9 cellular contexts compared by ENCODE assay signal in genomic region chr10:132407243-132407746, GRCh38. TPM values are rescaled to one million over a fixed set of nuclear protein-coding genes. Genes with fewer than 3 reads are reported as not detected.
A peak's percentile ranks its signal among the peaks of the same experiment; 100 is the strongest.
DNase-seq lines count a peak whose midpoint lies in the region; ATAC-seq lines count a peak whose summit lies in the region.
"Had no signal": no experiment of that assay in that cellular context is flagged by ENCODE, and none has a peak within 500 bp of the region (broad histone marks: within the 10 kb centered on the region; RNA-seq: fewer than 3 reads in every experiment).

No MANE protein-coding gene starts in this region.

- peaks cover 8% of the 10 kb centered on the region for H3K4me1 Mint-ChIP-seq in activated naive CD8-positive, alpha-beta T cell treated with anti-CD3 and anti-CD28 coated beads, Interleukin-2, amount 10 ng/mL, durations not matched to agents 7 days and 5 days
- peaks cover 8% of the 10 kb centered on the region for H3K4me1 Mint-ChIP-seq in activated CD4-positive, alpha-beta T cell treated with anti-CD3 and anti-CD28 coated beads, Interleukin-2, amount 10 ng/mL, durations not matched to agents 7 days and 5 days

- no peak overlapping the region for H3K4me3 ChIP-seq in iPS-18a (ENCODE audit: low read length)

- CTCF ChIA-PET in activated CD4-positive, alpha-beta T cell treated with anti-CD3 and anti-CD28 coated beads, Interleukin-2, amount 10 ng/mL, durations not matched to agents 7 days and 5 days (lab: Charles Lee) = interaction anchor here (0.8 kb wide), 1 partner anchor 16 kb away, joined by 3 read pairs; no protein-coding TSS in a partner anchor

- H3K27ac Mint-ChIP-seq in activated naive CD8-positive, alpha-beta T cell treated with anti-CD3 and anti-CD28 coated beads, Interleukin-2, amount 10 ng/mL, durations not matched to agents 7 days and 5 days = peak overlapping the region; percentile 70
- H3K27ac Mint-ChIP-seq in activated CD4-positive, alpha-beta T cell treated with anti-CD3 and anti-CD28 coated beads, Interleukin-2, amount 10 ng/mL, durations not matched to agents 7 days and 5 days = no peak overlapping the region

- peak overlapping the region; percentile 91 for H3K27ac ChIP-seq in iPS-18a (ENCODE audit: low read length)

- POLR2A ChIA-PET in activated naive CD8-positive, alpha-beta T cell treated with anti-CD3 and anti-CD28 coated beads, Interleukin-2, amount 10 ng/mL, durations not matched to agents 7 days and 5 days (lab: Charles Lee) = interaction anchor here (1.3 to 1.5 kb wide), 2 partner anchors 10 to 22 kb away, joined by 3 to 4 read pairs; partner anchors contain the start of gene PWWP2B
- POLR2A ChIA-PET in activated CD4-positive, alpha-beta T cell treated with anti-CD3 and anti-CD28 coated beads, Interleukin-2, amount 10 ng/mL, durations not matched to agents 7 days and 5 days (lab: Charles Lee) = no interaction called here

- DNase-seq in DMS53 treated with DMSO at 0.1 percent for 48 hours (lab: John Stamatoyannopoulos, UW; ENCODE audit: unreplicated experiment) = peak; percentile 78
- no peak for DNase-seq in activated naive CD8-positive, alpha-beta T cell treated with anti-CD3 and anti-CD28 coated beads, Interleukin-2, amount 10 ng/mL, durations not matched to agents 7 days and 5 days
- no peak for DNase-seq in sciatic nerve (ENCODE audit: low spot score)
- no peak for DNase-seq in GM19238 (ENCODE audit: insufficient read length, low spot score)
- DNase-seq in activated CD4-positive, alpha-beta T cell treated with anti-CD3 and anti-CD28 coated beads, Interleukin-2, amount 10 ng/mL, durations not matched to agents 7 days and 5 days = no peak
- DNase-seq: NCI-H1105 had no signal

- no peaks in the 10 kb centered on the region for H3K27me3 Mint-ChIP-seq in activated naive CD8-positive, alpha-beta T cell treated with anti-CD3 and anti-CD28 coated beads, Interleukin-2, amount 10 ng/mL, durations not matched to agents 7 days and 5 days
- H3K27me3 Mint-ChIP-seq in activated CD4-positive, alpha-beta T cell treated with anti-CD3 and anti-CD28 coated beads, Interleukin-2, amount 10 ng/mL, durations not matched to agents 7 days and 5 days = no peaks in the 10 kb centered on the region

- peaks cover 26% of the 10 kb centered on the region for H3K4me1 ChIP-seq in iPS-18a (ENCODE audit: control insufficient read depth, low read depth, low read length)

- intact Hi-C loops in sciatic nerve (cut with DNase I) = no loop called here

- peaks cover 1% of the 10 kb centered on the region for H3K36me3 Mint-ChIP-seq in activated naive CD8-positive, alpha-beta T cell treated with anti-CD3 and anti-CD28 coated beads, Interleukin-2, amount 10 ng/mL, durations not matched to agents 7 days and 5 days
- H3K36me3 Mint-ChIP-seq in activated CD4-positive, alpha-beta T cell treated with anti-CD3 and anti-CD28 coated beads, Interleukin-2, amount 10 ng/mL, durations not matched to agents 7 days and 5 days (ENCODE audit: low read depth) = peaks cover 3% of the 10 kb centered on the region

- peak overlapping the region; percentile 40 for H3K9ac ChIP-seq in iPS-18a (ENCODE audit: low read length)

- H3K36me3 ChIP-seq in iPS-18a (ENCODE audit: control insufficient read depth, low read depth, low read length) = no peaks in the 10 kb centered on the region

- no peaks in the 10 kb centered on the region for H3K27me3 ChIP-seq in iPS-18a (ENCODE audit: control insufficient read depth, insufficient read depth, low read length)

- no peaks in the 10 kb centered on the region for H3K9me3 Mint-ChIP-seq in activated naive CD8-positive, alpha-beta T cell treated with anti-CD3 and anti-CD28 coated beads, Interleukin-2, amount 10 ng/mL, durations not matched to agents 7 days and 5 days
- no peaks in the 10 kb centered on the region for H3K9me3 Mint-ChIP-seq in activated CD4-positive, alpha-beta T cell treated with anti-CD3 and anti-CD28 coated beads, Interleukin-2, amount 10 ng/mL, durations not matched to agents 7 days and 5 days

- peak overlapping the region; percentile 65 for H3K4me3 Mint-ChIP-seq in activated naive CD8-positive, alpha-beta T cell treated with anti-CD3 and anti-CD28 coated beads, Interleukin-2, amount 10 ng/mL, durations not matched to agents 7 days and 5 days
- H3K4me3 Mint-ChIP-seq in activated CD4-positive, alpha-beta T cell treated with anti-CD3 and anti-CD28 coated beads, Interleukin-2, amount 10 ng/mL, durations not matched to agents 7 days and 5 days = no peak overlapping the region

- H3K9me3 ChIP-seq in iPS-18a (ENCODE audit: control insufficient read depth, low read depth, low read length) = no peaks in the 10 kb centered on the region

- ATAC-seq in activated naive CD8-positive, alpha-beta T cell treated with anti-CD3 and anti-CD28 coated beads, Interleukin-2, amount 10 ng/mL, durations not matched to agents 7 days and 5 days (ENCODE audit: low read depth) = no peak
- ATAC-seq in sciatic nerve (peak; percentile 7), HG02981 (IDR thresholded peaks at IDR 0.05; ENCODE audit: unreplicated experiment) (no peak), GM18498 (IDR thresholded peaks at IDR 0.05; ENCODE audit: unreplicated experiment) (no peak)

RNA-seq across cellular contexts. Expression of gene PWWP2B, which starts 10.3 kb away (rescaled TPM):
- total RNA-seq in activated naive CD8-positive, alpha-beta T cell treated with anti-CD3 and anti-CD28 coated beads, Interleukin-2, amount 10 ng/mL, durations not matched to agents 7 days and 5 days = 10 to 100 TPM; 16.6 to 17.1 TPM
- total RNA-seq in sciatic nerve = 13.3 TPM
- 1 to 10 TPM; 8.1 to 9.3 TPM for total RNA-seq in activated CD4-positive, alpha-beta T cell treated with anti-CD3 and anti-CD28 coated beads, Interleukin-2, amount 10 ng/mL, durations not matched to agents 7 days and 5 days
